ENCODE assay signal across 18 cellular contexts in genomic region chr16:30953111-30953510, GRCh38. TPM values are rescaled to one million over a fixed set of nuclear protein-coding genes. Genes with fewer than 3 reads are reported as not detected.
DNase-seq lines count a peak whose midpoint lies in the region; ATAC-seq and TF ChIP-seq lines count a peak whose summit lies in the region.
"Had no signal": no experiment of that assay in that cellular context is flagged by ENCODE, and none has a peak within 500 bp of the region (broad histone marks: within the 10 kb centered on the region; RNA-seq: fewer than 3 reads in every experiment).

No MANE protein-coding gene starts in this region.

- H3K27me3 Mint-ChIP-seq in dendritic cell treated with granulocyte-macrophage colony-stimulating factor and Interleukin-4, amounts not matched to agents 40 ng/mL and 50 ng/mL, for 4 days, result no peaks in the 10 kb centered on the region
- H3K27me3 Mint-ChIP-seq: naive B cell; stimulated activated naive CD8-positive, alpha-beta T cell treated with anti-CD3 and anti-CD28 coated beads, Interleukin-15, amount 100 ng/mL, for 72 hours had no signal

- H3K79me1 ChIP-seq in neuronal stem cell (ENCODE audit: low read depth, low read length), result peaks cover 11% of the 10 kb centered on the region

- H3K27ac ChIP-seq in BLaER1 (peak overlapping the region; percentile 54), HL-60 (replicated peaks) (peak overlapping the region; percentile 17; the same call in 1 of the 2 replicates), neuronal stem cell (replicated peaks; ENCODE audit: low read length) (no peak overlapping the region)

- H3K36me3 ChIP-seq in BLaER1, result peaks cover 43% of the 10 kb centered on the region
- H3K36me3 ChIP-seq in neuronal stem cell (replicated peaks in 1 of 2; ENCODE audit: control insufficient read depth in 2 of 2, insufficient read depth in 2 of 2, low read length in 2 of 2), result peaks cover 0 to 2% of the 10 kb centered on the region in 2 donors
- H3K36me3 ChIP-seq: left lung, Peyer's patch, transverse colon had no signal

- H2BK15ac ChIP-seq in neuronal stem cell (ENCODE audit: low read length), result peak overlapping the region; percentile 52

- H3K4me1 Mint-ChIP-seq in dendritic cell treated with granulocyte-macrophage colony-stimulating factor and Interleukin-4, amounts not matched to agents 40 ng/mL and 50 ng/mL, for 4 days (ENCODE audit: low read depth), result peaks cover 36% of the 10 kb centered on the region

- H2AK5ac ChIP-seq in neuronal stem cell (ENCODE audit: low read depth, low read length), result peak overlapping the region; percentile 47

- H3K4me1 ChIP-seq in BLaER1, result peaks cover 46% of the 10 kb centered on the region
- peaks cover 16 to 17% of the 10 kb centered on the region in 2 donors for H3K4me1 ChIP-seq in neuronal stem cell (ENCODE audit: control insufficient read depth in 2 of 2, insufficient read depth in 1 of 2, low read depth in 1 of 2, low read length in 2 of 2)

- H3K14ac ChIP-seq in neuronal stem cell (ENCODE audit: low read length), result peak overlapping the region; percentile 67

- no peak overlapping the region for H4K91ac ChIP-seq in neuronal stem cell (ENCODE audit: low read depth, low read length, poor library complexity)

- H3K18ac ChIP-seq in neuronal stem cell (ENCODE audit: low read length), result peak overlapping the region; percentile 20

- peak overlapping the region; percentile 61 for H2AFZ ChIP-seq in neuronal stem cell (ENCODE audit: low read length)

- no peak overlapping the region for H3K4ac ChIP-seq in neuronal stem cell (ENCODE audit: low read length)

- no peak overlapping the region for H4K8ac ChIP-seq in neuronal stem cell (ENCODE audit: low read depth, low read length)

- peak overlapping the region; percentile 92 for H3K23ac ChIP-seq in neuronal stem cell (ENCODE audit: low read depth, low read length, poor library complexity)

- no peak overlapping the region for H3K4me3 Mint-ChIP-seq in dendritic cell treated with granulocyte-macrophage colony-stimulating factor and Interleukin-4, amounts not matched to agents 40 ng/mL and 50 ng/mL, for 4 days
- H3K4me3 Mint-ChIP-seq: stimulated activated naive CD8-positive, alpha-beta T cell treated with anti-CD3 and anti-CD28 coated beads, Interleukin-15, amount 100 ng/mL, for 72 hours had no signal

- H3K9me3 ChIP-seq in BLaER1 (no peaks in the 10 kb centered on the region), neuronal stem cell (replicated peaks in 1 of 2; ENCODE audit: control insufficient read depth in 2 of 2, insufficient read depth in 1 of 2, low read depth in 1 of 2, low read length in 2 of 2) (no peaks in the 10 kb centered on the region)
- H3K9me3 ChIP-seq: Caco-2, left lung, Peyer's patch, transverse colon had no signal

- H3K9ac ChIP-seq in BLaER1, result no peak overlapping the region
- H3K9ac ChIP-seq in neuronal stem cell (ENCODE audit: low read depth, low read length, poor library complexity), result peak overlapping the region; percentile 79

- peak overlapping the region; percentile 21 for H2BK5ac ChIP-seq in neuronal stem cell (ENCODE audit: low read length)

- no peaks in the 10 kb centered on the region for H3K9me3 Mint-ChIP-seq in dendritic cell treated with granulocyte-macrophage colony-stimulating factor and Interleukin-4, amounts not matched to agents 40 ng/mL and 50 ng/mL, for 4 days
- H3K9me3 Mint-ChIP-seq: activated naive CD4-positive, alpha-beta T cell treated with anti-CD3 and anti-CD28 coated beads, Interleukin-2, amount 50 U/mL, for 72 hours; activated T-helper 2 cell treated with anti-CD3 and anti-CD28 coated beads, Interferon-gamma antibody, Interleukin-2, Interleukin-4, amounts not matched to agents 10 μg/mL and 5 μg/mL and 100 μg/mL, durations not matched to agents 14 hours and 24 hours and 36 hours; naive B cell; stimulated activated naive CD8-positive, alpha-beta T cell treated with anti-CD3 and anti-CD28 coated beads, Interleukin-15, amount 100 ng/mL, for 72 hours had no signal

- H3K36me3 Mint-ChIP-seq in dendritic cell treated with granulocyte-macrophage colony-stimulating factor and Interleukin-4, amounts not matched to agents 40 ng/mL and 50 ng/mL, for 4 days (ENCODE audit: low read depth), result peaks cover 81% of the 10 kb centered on the region
- H3K36me3 Mint-ChIP-seq: naive B cell had no signal

- intact Hi-C loops in dendritic cell treated with granulocyte-macrophage colony-stimulating factor and Interleukin-4, amounts not matched to agents 40 ng/mL and 50 ng/mL, for 4 days (cut with micrococcal nuclease), result loop anchor here (10.0 kb wide), 1 partner anchor 142 kb away; the partner anchor contains the start of gene VKORC1

- no CpG with 5 or more reads among the region's 9 CpGs for WGBS in neuronal stem cell (ENCODE audit: extremely low coverage in 2 of 2, insufficient read length in 2 of 2, insufficient replicate concordance in 1 of 2), 2 donors

- H2BK12ac ChIP-seq in neuronal stem cell (ENCODE audit: low read length), result no peak overlapping the region

- H3K27me3 ChIP-seq in BLaER1 (no peaks in the 10 kb centered on the region), HL-60 (ENCODE audit: insufficient read depth, poor library complexity, severe bottlenecking) (no peaks in the 10 kb centered on the region), neuronal stem cell (ENCODE audit: control insufficient read depth in 3 of 3, insufficient read depth in 3 of 3, low read depth in 1 of 3, low read length in 3 of 3) (no peaks in the 10 kb centered on the region)
- H3K27me3 ChIP-seq: left lung, Peyer's patch, transverse colon had no signal

- ATAC-seq in GM21786 (IDR thresholded peaks at IDR 0.05; ENCODE audit: unreplicated experiment), result no peak
- ATAC-seq: left lung had no signal

- H3K4me2 ChIP-seq in BLaER1 (peak overlapping the region; percentile 39), neuronal stem cell (ENCODE audit: insufficient read depth, low read length, poor library complexity, severe bottlenecking) (no peak overlapping the region)

- peak overlapping the region; percentile 67 for H3K27ac Mint-ChIP-seq in dendritic cell treated with granulocyte-macrophage colony-stimulating factor and Interleukin-4, amounts not matched to agents 40 ng/mL and 50 ng/mL, for 4 days
- H3K27ac Mint-ChIP-seq: activated T-helper 2 cell treated with anti-CD3 and anti-CD28 coated beads, Interferon-gamma antibody, Interleukin-2, Interleukin-4, amounts not matched to agents 10 μg/mL and 5 μg/mL and 100 μg/mL, durations not matched to agents 14 hours and 24 hours and 36 hours had no signal

- H2BK120ac ChIP-seq in neuronal stem cell (ENCODE audit: low read depth, low read length), result peak overlapping the region; percentile 39

- H3K4me3 ChIP-seq in BLaER1 (no peak overlapping the region), HL-60 (replicated peaks; ENCODE audit: insufficient read depth, low read length) (no peak overlapping the region), neuronal stem cell (ENCODE audit: low read length in 2 of 2) (peak overlapping the region in 1 of 2 donors; percentile 50)
- H3K4me3 ChIP-seq: left lung, Peyer's patch, transverse colon had no signal

- TF ChIP-seq CTCF in HL-60 (IDR thresholded peaks at IDR 0.05; ENCODE audit: insufficient read depth, low read length), result no peak

- H4K20me1 ChIP-seq in BLaER1, result peaks cover 45% of the 10 kb centered on the region

- DNase-seq in HL-60 (ENCODE audit: low read depth in 1 of 2, low spot score in 1 of 2) (no peak), neuronal stem cell (ENCODE audit: low spot score) (no peak), ureter (ENCODE audit: low spot score) (no peak), NCI-H510A (lab: John Stamatoyannopoulos, UW) (no peak)
- DNase-seq in activated CD8-positive, alpha-beta memory T cell treated with anti-CD3 and anti-CD28 coated beads, Interleukin-2, amount 50 U/mL, for 4 hours, result no peak
- DNase-seq: DMS79, left lung, NCI-H187 treated with DMSO at 0.1 percent for 48 hours had no signal

RNA-seq across cellular contexts. Expression of gene ORAI3, which starts 4.2 kb away (rescaled TPM):
- polyA plus RNA-seq in neuronal stem cell (2013, experiment 1 of 2), result 16.7 TPM
- polyA plus RNA-seq in neuronal stem cell (2013, experiment 2 of 2), result 16.5 TPM
- 25.9 TPM for total RNA-seq in ureter

RNA-seq across cellular contexts. Expression of gene SETD1A, which starts 4.4 kb away (rescaled TPM):
- 16.0 TPM for polyA plus RNA-seq in neuronal stem cell (2013, experiment 1 of 2)
- polyA plus RNA-seq in neuronal stem cell (2013, experiment 2 of 2), result 15.3 TPM
- total RNA-seq in ureter, result 19.6 TPM

RNA-seq across cellular contexts. Expression of gene FBXL19, which starts 29.7 kb away (rescaled TPM):
- 60.7 TPM for polyA plus RNA-seq in neuronal stem cell (2013, experiment 1 of 2)
- polyA plus RNA-seq in neuronal stem cell (2013, experiment 2 of 2), result 57.8 TPM
- 25.7 TPM for total RNA-seq in ureter

RNA-seq across cellular contexts. Expression of gene HSD3B7, which starts 31.9 kb away (rescaled TPM):
- 0.73 TPM for polyA plus RNA-seq in neuronal stem cell (2013, experiment 1 of 2)
- 0.64 TPM for polyA plus RNA-seq in neuronal stem cell (2013, experiment 2 of 2)
- 14.8 TPM for total RNA-seq in ureter

RNA-seq across cellular contexts. Expression of gene CTF1, which starts 56.7 kb away (rescaled TPM):
- polyA plus RNA-seq in neuronal stem cell (2013, experiment 1 of 2), result 3.7 TPM
- 4.2 TPM for polyA plus RNA-seq in neuronal stem cell (2013, experiment 2 of 2)
- total RNA-seq in ureter, result 8.2 TPM
